In genomic region chr17:38286501-38287091, GRCh38 we compare ENCODE assay signal across 8 cellular contexts. TPM values are rescaled to one million over a fixed set of nuclear protein-coding genes. Genes with fewer than 3 reads are reported as not detected.
DNase-seq lines count a peak whose midpoint lies in the region; ATAC-seq and TF ChIP-seq lines count a peak whose summit lies in the region.
"Not testable (repeated sequence)": the region's sequence is repeated elsewhere in the genome, so short reads cannot be mapped to it uniquely, and the experiment has no call there.

No MANE protein-coding gene starts in this region.

- H3K4me1 Mint-ChIP-seq in brain = not testable (repeated sequence)
- H3K4me1 Mint-ChIP-seq in nephron = peaks cover 22% of the 10 kb centered on the region

- not testable (repeated sequence) for TF ChIP-seq CTCF in DND-41 (IDR thresholded peaks at IDR 0.05; ENCODE audit: borderline replicate concordance, extremely low read depth, low read length, poor library complexity, severe bottlenecking); WI38 (IDR thresholded peaks at IDR 0.05; ENCODE audit: low read depth, low read length); brain (conservative IDR thresholded peaks at IDR 0.05); nephron (IDR thresholded peaks at IDR 0.05; ENCODE audit: unreplicated experiment in 3 of 3); stomach (IDR thresholded peaks at IDR 0.05)

- H4K20me1 ChIP-seq in DND-41 (ENCODE audit: insufficient read depth, low read length) = not testable (repeated sequence)

- not testable (repeated sequence) for H3K27me3 ChIP-seq in DND-41 (ENCODE audit: insufficient read depth, low read length, poor library complexity); stomach

- peaks cover 12% of the 10 kb centered on the region for H3K4me1 ChIP-seq in DND-41 (ENCODE audit: insufficient read depth, low read length)
- not testable (repeated sequence) for H3K4me1 ChIP-seq in stomach

- H3K9me3 Mint-ChIP-seq in brain, nephron: not testable (repeated sequence)

- H3K4me2 ChIP-seq in DND-41 (ENCODE audit: insufficient read depth, low read length) = peak overlapping the region; percentile 58

- not testable (repeated sequence) for H3K4me3 Mint-ChIP-seq in brain
- H3K4me3 Mint-ChIP-seq in nephron = peak overlapping the region; percentile 7 to 49 (median 28)

- not testable (repeated sequence) for TF ChIP-seq EP300 in stomach (IDR thresholded peaks at IDR 0.05)

- H3K79me2 ChIP-seq in DND-41 (ENCODE audit: insufficient read depth, low read length) = not testable (repeated sequence)

- H3K36me3 Mint-ChIP-seq in brain; nephron (ENCODE audit: low read depth): not testable (repeated sequence)

- peak overlapping the region; percentile 80 for H3K27ac ChIP-seq in DND-41 (ENCODE audit: low read length)
- H3K27ac ChIP-seq in stomach = peak overlapping the region; percentile 46 to 67 (median 61)

- not testable (repeated sequence) for H3K36me3 ChIP-seq in DND-41 (ENCODE audit: insufficient read depth, low read length); stomach

- H2AFZ ChIP-seq in DND-41 (ENCODE audit: low read depth, low read length) = peak overlapping the region; percentile 77

- DNase-seq in DND-41 (peak; percentile 50), NCI-H226 (peak; percentile 35), stomach (peak; percentile 54)
- not testable (repeated sequence) for DNase-seq in Right ventricle myocardium superior

- ATAC-seq in DND-41 (ENCODE audit: insufficient read depth, low read depth) (peak; percentile 96), HG02642 (IDR thresholded peaks at IDR 0.05; ENCODE audit: poor library complexity, unreplicated experiment) (peak; percentile 84), Right ventricle myocardium superior (ENCODE audit: poor library complexity) (peak; percentile 93)

- not testable (repeated sequence) for H3K27me3 Mint-ChIP-seq in brain; nephron (ENCODE audit: low read depth)

- intact Hi-C loops in Right ventricle myocardium superior (cut with DNase I); stomach (cut with DNase I; ENCODE audit: low total_unique reads): not testable (repeated sequence)

- H3K9me3 ChIP-seq in DND-41 (ENCODE audit: insufficient read depth, low read length, severe bottlenecking); stomach: not testable (repeated sequence)

- 12 to 28% (median 18%) methylated on average over 4 to 8 of the region's 11 CpGs for WGBS in stomach, 5 donors

- H3K9ac ChIP-seq in DND-41 (ENCODE audit: low read depth, low read length) = peak overlapping the region; percentile 35

- H3K27ac Mint-ChIP-seq in brain (peak overlapping the region in 3 of 5 experiments; percentile 56 to 72 (median 72)), nephron (peak overlapping the region; percentile 82 to 94 (median 89))

- not testable (repeated sequence) for TF ChIP-seq POLR2A in stomach (IDR thresholded peaks at IDR 0.05)

- peak overlapping the region in 1 of 2 experiments; percentile 39; a peak in 2 of 4 replicates for H3K4me3 ChIP-seq in DND-41 (ENCODE audit: low read depth in 1 of 2, low read length in 2 of 2)
- H3K4me3 ChIP-seq in WI38 (ENCODE audit: low read depth, low read length) = 0 out of 2 replicates have a peak overlapping the region, but pooled peaks have one; percentile 14
- peak overlapping the region in 1 of 4 donors; percentile 16 for H3K4me3 ChIP-seq in stomach

RNA-seq across cellular contexts. Expression of gene MRPL45, which starts 10.4 kb away (rescaled TPM):
- polyA plus RNA-seq in brain (ENCODE audit: insufficient read depth, low read depth, low replicate concordance) (44.3 TPM), stomach (10 to 100 TPM; 31.4 to 49.2 (median 35.9) TPM)
- total RNA-seq in Right ventricle myocardium superior (38.0 TPM), stomach (10 to 100 TPM in 4 of 5 donors, 1 to 10 TPM in 1; 5.4 to 23.3 (median 12.8) TPM)

RNA-seq across cellular contexts. Expression of gene GPR179, which starts 57.2 kb away (rescaled TPM):
- 1.2 TPM for polyA plus RNA-seq in brain (ENCODE audit: insufficient read depth, low read depth, low replicate concordance)
- total RNA-seq in Right ventricle myocardium superior = 0.16 TPM
- under 1 TPM in 1 of 5 donors, not detected in 4; 0.18 TPM for total RNA-seq in stomach
- polyA plus RNA-seq in stomach = under 1 TPM in 2 of 3 donors, not detected in 1; 0.03 to 0.06 TPM
